Comparison of ENCODE assay signal across 1 cellular context in the genomic region with DNA sequence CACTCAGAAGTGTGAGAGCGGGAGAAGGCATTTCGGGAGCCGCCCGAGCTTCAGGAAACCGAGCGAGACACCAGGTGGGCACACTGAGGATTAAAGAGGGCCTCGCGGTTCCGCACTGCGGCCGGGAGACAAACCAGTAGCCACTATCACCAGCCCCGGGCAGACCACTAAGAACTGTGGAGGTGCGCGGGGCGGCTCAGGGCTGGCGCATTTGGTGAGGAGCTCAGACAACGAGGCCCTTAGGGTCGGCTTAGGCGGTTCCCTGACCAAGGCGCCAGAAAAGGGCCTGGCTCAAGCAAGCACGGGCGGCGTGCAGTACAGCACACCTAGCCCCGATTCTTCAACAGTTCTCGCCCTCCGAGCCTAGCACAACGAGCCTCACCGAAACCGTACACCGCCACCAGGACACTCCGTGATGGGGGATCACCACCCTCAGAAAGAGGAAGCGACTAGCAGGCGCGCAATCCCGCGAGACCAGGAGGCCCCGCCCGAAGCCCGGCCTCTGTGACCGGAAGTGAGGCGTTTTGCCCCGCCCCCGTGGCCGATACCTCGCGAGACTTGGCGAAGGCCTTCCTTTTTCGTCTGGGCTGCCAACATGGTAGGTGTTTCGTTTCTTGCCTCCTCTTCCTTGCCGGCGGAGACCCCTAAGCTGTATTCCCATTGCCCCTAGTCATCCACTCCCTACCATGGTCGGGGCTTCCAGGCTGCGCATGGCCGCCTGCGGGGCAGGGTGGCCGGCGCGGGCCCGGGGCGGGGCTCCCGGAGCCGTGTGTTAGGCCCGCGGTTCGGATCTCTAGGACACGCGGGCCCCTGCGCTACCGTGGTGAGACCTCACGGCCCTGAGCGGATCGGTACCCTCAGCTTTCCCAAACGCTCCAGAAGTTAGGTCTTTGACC.
TF ChIP-seq lines count a peak whose summit lies in the region.

A gene (plus strand): TSS at position 574 of the 896 bp plus-strand sequence. CDS start 22 bp downstream, at position 596.
A gene with protein sequence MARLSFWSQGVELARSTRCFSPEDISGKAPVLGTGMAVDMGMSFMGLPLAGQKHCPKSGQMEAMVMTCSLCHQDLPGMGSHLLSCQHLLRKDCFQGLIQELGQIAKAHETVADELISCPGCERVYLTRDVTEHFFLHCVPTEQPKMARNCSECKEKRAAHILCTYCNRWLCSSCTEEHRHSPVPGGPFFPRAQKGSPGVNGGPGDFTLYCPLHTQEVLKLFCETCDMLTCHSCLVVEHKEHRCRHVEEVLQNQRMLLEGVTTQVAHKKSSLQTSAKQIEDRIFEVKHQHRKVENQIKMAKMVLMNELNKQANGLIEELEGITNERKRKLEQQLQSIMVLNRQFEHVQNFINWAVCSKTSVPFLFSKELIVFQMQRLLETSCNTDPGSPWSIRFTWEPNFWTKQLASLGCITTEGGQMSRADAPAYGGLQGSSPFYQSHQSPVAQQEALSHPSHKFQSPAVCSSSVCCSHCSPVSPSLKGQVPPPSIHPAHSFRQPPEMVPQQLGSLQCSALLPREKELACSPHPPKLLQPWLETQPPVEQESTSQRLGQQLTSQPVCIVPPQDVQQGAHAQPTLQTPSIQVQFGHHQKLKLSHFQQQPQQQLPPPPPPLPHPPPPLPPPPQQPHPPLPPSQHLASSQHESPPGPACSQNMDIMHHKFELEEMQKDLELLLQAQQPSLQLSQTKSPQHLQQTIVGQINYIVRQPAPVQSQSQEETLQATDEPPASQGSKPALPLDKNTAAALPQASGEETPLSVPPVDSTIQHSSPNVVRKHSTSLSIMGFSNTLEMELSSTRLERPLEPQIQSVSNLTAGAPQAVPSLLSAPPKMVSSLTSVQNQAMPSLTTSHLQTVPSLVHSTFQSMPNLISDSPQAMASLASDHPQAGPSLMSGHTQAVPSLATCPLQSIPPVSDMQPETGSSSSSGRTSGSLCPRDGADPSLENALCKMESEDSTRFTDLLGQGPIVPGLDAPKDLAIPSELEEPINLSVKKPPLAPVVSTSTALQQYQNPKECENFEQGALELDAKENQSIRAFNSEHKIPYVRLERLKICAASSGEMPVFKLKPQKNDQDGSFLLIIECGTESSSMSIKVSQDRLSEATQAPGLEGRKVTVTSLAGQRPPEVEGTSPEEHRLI (N-terminal part only) (minus strand): TSS at position 447 of the 896 bp plus-strand sequence. CDS start 10,391 bp downstream, outside the sequence.

TF ChIP-seq in K562, 482 proteins besides CTCF, POLR2A, EP300 and RAD21 (continued from another document):
- TF ChIP-seq, protein P1, sequence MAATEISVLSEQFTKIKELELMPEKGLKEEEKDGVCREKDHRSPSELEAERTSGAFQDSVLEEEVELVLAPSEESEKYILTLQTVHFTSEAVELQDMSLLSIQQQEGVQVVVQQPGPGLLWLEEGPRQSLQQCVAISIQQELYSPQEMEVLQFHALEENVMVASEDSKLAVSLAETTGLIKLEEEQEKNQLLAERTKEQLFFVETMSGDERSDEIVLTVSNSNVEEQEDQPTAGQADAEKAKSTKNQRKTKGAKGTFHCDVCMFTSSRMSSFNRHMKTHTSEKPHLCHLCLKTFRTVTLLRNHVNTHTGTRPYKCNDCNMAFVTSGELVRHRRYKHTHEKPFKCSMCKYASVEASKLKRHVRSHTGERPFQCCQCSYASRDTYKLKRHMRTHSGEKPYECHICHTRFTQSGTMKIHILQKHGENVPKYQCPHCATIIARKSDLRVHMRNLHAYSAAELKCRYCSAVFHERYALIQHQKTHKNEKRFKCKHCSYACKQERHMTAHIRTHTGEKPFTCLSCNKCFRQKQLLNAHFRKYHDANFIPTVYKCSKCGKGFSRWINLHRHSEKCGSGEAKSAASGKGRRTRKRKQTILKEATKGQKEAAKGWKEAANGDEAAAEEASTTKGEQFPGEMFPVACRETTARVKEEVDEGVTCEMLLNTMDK (IDR thresholded peaks at IDR 0.05; ENCODE audit: borderline replicate concordance, insufficient read depth, low read depth, low read length, poor library complexity, severe bottlenecking), result no peak
- peak in 1 of 2 experiments; percentile 34; a peak in 1 of 4 replicates for TF ChIP-seq RCOR1 (IDR thresholded peaks at IDR 0.05; ENCODE audit: borderline replicate concordance in 1 of 2, low read depth in 2 of 2, low read length in 2 of 2)
- TF ChIP-seq MED1 (CRISPR knock-in tag; IDR thresholded peaks at IDR 0.05; ENCODE audit: borderline replicate concordance), result no peak
- TF ChIP-seq, protein P2, sequence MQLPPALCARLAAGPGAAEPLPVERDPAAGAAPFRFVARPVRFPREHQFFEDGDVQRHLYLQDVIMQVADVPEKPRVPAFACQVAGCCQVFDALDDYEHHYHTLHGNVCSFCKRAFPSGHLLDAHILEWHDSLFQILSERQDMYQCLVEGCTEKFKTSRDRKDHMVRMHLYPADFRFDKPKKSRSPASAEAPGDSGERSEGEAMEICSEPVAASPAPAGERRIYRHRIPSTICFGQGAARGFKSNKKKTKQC (CRISPR knock-in tag; IDR thresholded peaks at IDR 0.05), result peak; percentile 75; the same call in 1 of the 2 replicates
- TF ChIP-seq TEAD2 (tag; IDR thresholded peaks at IDR 0.05), result no peak
- TF ChIP-seq KAT8 (IDR thresholded peaks at IDR 0.05; ENCODE audit: low read depth), result no peak
- no peak for TF ChIP-seq SRSF9 (IDR thresholded peaks at IDR 0.05; ENCODE audit: borderline replicate concordance, low read depth, low read length)
- TF ChIP-seq, protein P3, sequence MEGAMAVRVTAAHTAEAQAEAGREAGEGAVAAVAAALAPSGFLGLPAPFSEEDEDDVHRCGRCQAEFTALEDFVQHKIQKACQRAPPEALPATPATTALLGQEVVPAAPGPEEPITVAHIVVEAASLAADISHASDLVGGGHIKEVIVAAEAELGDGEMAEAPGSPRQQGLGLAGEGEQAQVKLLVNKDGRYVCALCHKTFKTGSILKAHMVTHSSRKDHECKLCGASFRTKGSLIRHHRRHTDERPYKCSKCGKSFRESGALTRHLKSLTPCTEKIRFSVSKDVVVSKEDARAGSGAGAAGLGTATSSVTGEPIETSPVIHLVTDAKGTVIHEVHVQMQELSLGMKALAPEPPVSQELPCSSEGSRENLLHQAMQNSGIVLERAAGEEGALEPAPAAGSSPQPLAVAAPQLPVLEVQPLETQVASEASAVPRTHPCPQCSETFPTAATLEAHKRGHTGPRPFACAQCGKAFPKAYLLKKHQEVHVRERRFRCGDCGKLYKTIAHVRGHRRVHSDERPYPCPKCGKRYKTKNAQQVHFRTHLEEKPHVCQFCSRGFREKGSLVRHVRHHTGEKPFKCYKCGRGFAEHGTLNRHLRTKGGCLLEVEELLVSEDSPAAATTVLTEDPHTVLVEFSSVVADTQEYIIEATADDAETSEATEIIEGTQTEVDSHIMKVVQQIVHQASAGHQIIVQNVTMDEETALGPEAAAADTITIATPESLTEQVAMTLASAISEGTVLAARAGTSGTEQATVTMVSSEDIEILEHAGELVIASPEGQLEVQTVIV (CRISPR knock-in tag; IDR thresholded peaks at IDR 0.05; ENCODE audit: borderline replicate concordance), result no peak
- no peak for TF ChIP-seq ZKSCAN8 (CRISPR knock-in tag; IDR thresholded peaks at IDR 0.05)
- no peak for TF ChIP-seq ZNF165 (CRISPR knock-in tag; IDR thresholded peaks at IDR 0.05; ENCODE audit: borderline replicate concordance)
- peak; percentile 35; the same call in 1 of the 2 replicates for TF ChIP-seq MAFF (IDR thresholded peaks at IDR 0.05; ENCODE audit: low read length)
- no peak for TF ChIP-seq FOXA1 (IDR thresholded peaks at IDR 0.05; ENCODE audit: borderline replicate concordance)
- no peak for TF ChIP-seq ZNF197 (CRISPR knock-in tag; IDR thresholded peaks at IDR 0.05; ENCODE audit: low read depth)
- no peak for TF ChIP-seq ILK (tag; IDR thresholded peaks at IDR 0.05; ENCODE audit: borderline replicate concordance, low read depth)
- TF ChIP-seq, protein P4, sequence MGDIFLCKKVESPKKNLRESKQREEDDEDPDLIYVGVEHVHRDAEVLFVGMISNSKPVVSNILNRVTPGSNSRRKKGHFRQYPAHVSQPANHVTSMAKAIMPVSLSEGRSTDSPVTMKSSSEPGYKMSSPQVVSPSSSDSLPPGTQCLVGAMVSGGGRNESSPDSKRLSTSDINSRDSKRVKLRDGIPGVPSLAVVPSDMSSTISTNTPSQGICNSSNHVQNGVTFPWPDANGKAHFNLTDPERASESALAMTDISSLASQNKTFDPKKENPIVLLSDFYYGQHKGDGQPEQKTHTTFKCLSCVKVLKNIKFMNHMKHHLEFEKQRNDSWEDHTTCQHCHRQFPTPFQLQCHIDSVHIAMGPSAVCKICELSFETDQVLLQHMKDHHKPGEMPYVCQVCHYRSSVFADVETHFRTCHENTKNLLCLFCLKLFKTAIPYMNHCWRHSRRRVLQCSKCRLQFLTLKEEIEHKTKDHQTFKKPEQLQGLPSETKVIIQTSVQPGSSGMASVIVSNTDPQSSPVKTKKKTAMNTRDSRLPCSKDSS (IDR thresholded peaks at IDR 0.05; ENCODE audit: low read depth, partially characterized antibody), result no peak
- TF ChIP-seq HSF4 (CRISPR knock-in tag; IDR thresholded peaks at IDR 0.05; ENCODE audit: borderline replicate concordance), result no peak
- TF ChIP-seq PHF21A (IDR thresholded peaks at IDR 0.05; ENCODE audit: borderline replicate concordance, low read depth), result no peak
